ENCODE assay signal across 8 cellular contexts in the genomic region with DNA sequence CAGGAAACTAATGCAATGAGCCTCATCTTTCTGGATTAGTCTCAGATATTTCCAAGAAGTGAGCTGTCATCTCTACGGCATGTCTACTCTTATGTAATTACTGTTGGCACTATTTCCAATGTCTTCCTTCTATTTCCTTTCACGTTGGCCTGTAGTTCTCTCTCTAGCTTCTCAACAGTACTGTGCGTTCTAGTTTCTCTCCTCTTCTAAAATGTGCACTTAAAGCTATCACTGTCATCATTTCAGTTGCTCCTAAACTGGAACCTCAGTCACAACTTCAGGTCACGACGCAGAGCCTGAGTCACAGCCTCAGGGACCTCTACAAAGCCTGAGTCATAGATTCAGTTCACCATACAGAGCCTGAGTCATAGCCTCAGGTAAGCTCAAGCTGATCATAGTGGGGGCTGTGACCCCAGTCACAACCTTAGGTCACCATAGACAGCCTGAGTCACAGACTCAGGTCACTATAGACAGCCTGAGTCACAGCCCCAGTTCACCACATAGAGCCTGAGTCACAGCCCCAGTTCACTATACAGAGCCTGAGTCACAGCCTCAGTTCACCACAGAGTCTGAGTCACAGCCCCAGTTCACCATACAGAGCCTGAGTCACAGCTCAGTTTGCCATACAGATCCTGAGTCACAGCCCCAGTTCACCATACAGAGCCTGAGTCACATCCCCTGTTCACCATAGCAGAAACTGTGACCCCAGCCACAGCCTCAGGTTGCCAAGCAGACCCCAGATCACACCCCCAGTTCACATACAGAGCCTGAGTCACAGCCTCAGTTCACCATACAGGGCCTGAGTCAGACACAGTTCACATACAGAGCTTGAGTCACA. TPM values are rescaled to one million over a fixed set of nuclear protein-coding genes. Genes with fewer than 3 reads are reported as not detected.
DNase-seq lines count a peak whose midpoint lies in the region; ATAC-seq, FAIRE-seq and TF ChIP-seq lines count a peak whose summit lies in the region.

No MANE protein-coding gene starts in this region.

- intact Hi-C loops in HepG2 (cut with micrococcal nuclease; ENCODE audit: unreplicated experiment), result no loop called here

- peak overlapping the region; percentile 27 for H3K4me3 Mint-ChIP-seq in activated naive CD8-positive, alpha-beta T cell treated with anti-CD3 and anti-CD28 coated beads, Interleukin-2, amount 50 U/mL, for 24 hours
- H3K4me3 Mint-ChIP-seq in stimulated activated naive CD8-positive, alpha-beta T cell treated with anti-CD3 and anti-CD28 coated beads, Interleukin-15, amount 100 ng/mL, for 72 hours, result no peak overlapping the region

- H3K27me3 ChIP-seq in HepG2 (ENCODE audit: control insufficient read depth in 1 of 2, insufficient read depth in 2 of 2, low read length in 2 of 2), result peaks cover 7 to 48% of the 10 kb centered on the region in 2 experiments; a peak in 4 of 5 replicates

- H3K36me3 ChIP-seq in HepG2 (replicated peaks in 1 of 2; ENCODE audit: control insufficient read depth in 1 of 2, insufficient read depth in 2 of 2, low read length in 2 of 2), result no peaks in the 10 kb centered on the region

- POLR2A ChIA-PET in HepG2 (lab: Yijun Ruan, JAX), result no interaction called here

- TF ChIP-seq EP300 in HepG2 (IDR thresholded peaks at IDR 0.05; ENCODE audit: low read depth in 2 of 2, low read length in 2 of 2) (no peak), HepG2 (CRISPR knock-in tag; IDR thresholded peaks at IDR 0.05; ENCODE audit: borderline replicate concordance) (no peak)

- BruUV-seq in HepG2 (replicated peaks; lab: Mats Ljungman, UMichigan), result no TSS peak

- H3K4me1 Mint-ChIP-seq in activated naive CD8-positive, alpha-beta T cell treated with anti-CD3 and anti-CD28 coated beads, Interleukin-2, amount 50 U/mL, for 24 hours, result peaks cover 16% of the 10 kb centered on the region
- peaks cover 33% of the 10 kb centered on the region for H3K4me1 Mint-ChIP-seq in stimulated activated naive CD8-positive, alpha-beta T cell treated with anti-CD3 and anti-CD28 coated beads, Interleukin-15, amount 100 ng/mL, for 72 hours

- H3K36me3 Mint-ChIP-seq in activated naive CD8-positive, alpha-beta T cell treated with anti-CD3 and anti-CD28 coated beads, Interleukin-2, amount 50 U/mL, for 24 hours (ENCODE audit: low read depth), result peaks cover 8% of the 10 kb centered on the region

- peak; percentile 75 for DNase-seq in stimulated activated naive CD4-positive, alpha-beta T cell treated with Interleukin-2 at 50 U/mL for 16 hours (lab: John Stamatoyannopoulos, UW)
- no peak for DNase-seq in stimulated activated naive CD4-positive, alpha-beta T cell (lab: John Stamatoyannopoulos, UW)
- peak; percentile 40 for DNase-seq in activated naive CD8-positive, alpha-beta T cell treated with anti-CD3 and anti-CD28 coated beads, Interleukin-2, amount 50 U/mL, for 24 hours
- peak; percentile 27 for DNase-seq in HepG2 (ENCODE audit: low spot score)
- DNase-seq in stimulated activated naive CD8-positive, alpha-beta T cell treated with anti-CD3 and anti-CD28 coated beads, Interleukin-15, amount 100 ng/mL, for 72 hours, result peak; percentile 55 to 74

- no peaks in the 10 kb centered on the region for H4K20me1 ChIP-seq in HepG2 (ENCODE audit: insufficient read depth, low read length)

- no peak for TF ChIP-seq POLR2A in HepG2 (IDR thresholded peaks at IDR 0.05; ENCODE audit: insufficient read depth in 1 of 2, low read depth in 2 of 2, low read length in 2 of 2)

- CTCF ChIA-PET in HepG2 (lab: Yijun Ruan, JAX; ENCODE audit: low intra/inter-chr PET ratio, low total read pairs), result no interaction called here

- no peak for FAIRE-seq in HepG2 (lab: Jason Lieb, UNC)

- in situ Hi-C loops in HepG2 (cut with HindIII; ENCODE audit: extremely low pct_ligation_motif_present, low pct_unique_long_range_greater_than_20kb), result no loop called here

- no peak for TF ChIP-seq RAD21 in HepG2 (CRISPR knock-in tag; IDR thresholded peaks at IDR 0.05)

- ATAC-seq in activated naive CD8-positive, alpha-beta T cell treated with anti-CD3 and anti-CD28 coated beads, Interleukin-2, amount 50 U/mL, for 24 hours, result peak; percentile 92
- ATAC-seq in HepG2, result peak; percentile 30; the same call in 1 of the 3 replicates
- ATAC-seq in stimulated activated naive CD8-positive, alpha-beta T cell treated with anti-CD3 and anti-CD28 coated beads, Interleukin-15, amount 100 ng/mL, for 72 hours, result peak; percentile 94
- no peak for ATAC-seq in HG03196 (IDR thresholded peaks at IDR 0.05; ENCODE audit: unreplicated experiment)
- ATAC-seq in GM19395 (IDR thresholded peaks at IDR 0.05; ENCODE audit: unreplicated experiment), result no peak
- ATAC-seq in GM18502 (IDR thresholded peaks at IDR 0.05; ENCODE audit: poor library complexity, unreplicated experiment), result no peak

- peak overlapping the region; percentile 87 for H3K27ac Mint-ChIP-seq in activated naive CD8-positive, alpha-beta T cell treated with anti-CD3 and anti-CD28 coated beads, Interleukin-2, amount 50 U/mL, for 24 hours
- H3K27ac Mint-ChIP-seq in stimulated activated naive CD8-positive, alpha-beta T cell treated with anti-CD3 and anti-CD28 coated beads, Interleukin-15, amount 100 ng/mL, for 72 hours, result peak overlapping the region in 1 of 2 donors; percentile 16

- H3K9me3 Mint-ChIP-seq in activated naive CD8-positive, alpha-beta T cell treated with anti-CD3 and anti-CD28 coated beads, Interleukin-2, amount 50 U/mL, for 24 hours, result peaks cover 20% of the 10 kb centered on the region
- peaks cover 16 to 18% of the 10 kb centered on the region in 2 donors for H3K9me3 Mint-ChIP-seq in stimulated activated naive CD8-positive, alpha-beta T cell treated with anti-CD3 and anti-CD28 coated beads, Interleukin-15, amount 100 ng/mL, for 72 hours

- no peak overlapping the region for H3K4me2 ChIP-seq in HepG2 (ENCODE audit: low read depth, low read length)

- no peak for TF ChIP-seq CTCF in HepG2 (CRISPR knock-in tag; IDR thresholded peaks at IDR 0.05)

- H3K9me3 ChIP-seq in HepG2 (ENCODE audit: low read length), result no peaks in the 10 kb centered on the region

- no peak overlapping the region for H3K27ac ChIP-seq in HepG2 (ENCODE audit: extremely low read length, insufficient read depth, low read length)

- 4% methylated on average over 5 of the region's 5 CpGs for WGBS in HepG2 (ENCODE audit: low lambda C conversion rate)

- H3K4me3 ChIP-seq in HepG2 (replicated peaks in 1 of 3; ENCODE audit: insufficient read depth in 1 of 3, low read depth in 2 of 3, low read length in 3 of 3), result no peak overlapping the region

- no peaks in the 10 kb centered on the region for H3K27me3 Mint-ChIP-seq in activated naive CD8-positive, alpha-beta T cell treated with anti-CD3 and anti-CD28 coated beads, Interleukin-2, amount 50 U/mL, for 24 hours
- no peaks in the 10 kb centered on the region for H3K27me3 Mint-ChIP-seq in stimulated activated naive CD8-positive, alpha-beta T cell treated with anti-CD3 and anti-CD28 coated beads, Interleukin-15, amount 100 ng/mL, for 72 hours

- no peaks in the 10 kb centered on the region for H3K79me2 ChIP-seq in HepG2 (ENCODE audit: insufficient read depth, low read length)

- H3K9ac ChIP-seq in HepG2 (ENCODE audit: insufficient read depth, low read depth, low read length), result no peak overlapping the region

- H3K4me1 ChIP-seq in HepG2 (ENCODE audit: insufficient read depth, low read length), result no peaks in the 10 kb centered on the region

- no peak overlapping the region for H2AFZ ChIP-seq in HepG2 (ENCODE audit: low read length)

TF ChIP-seq in HepG2, 621 proteins besides CTCF, POLR2A, EP300 and RAD21 (continues in another document):
- TF ChIP-seq ZFP37 (CRISPR knock-in tag; IDR thresholded peaks at IDR 0.05; ENCODE audit: borderline replicate concordance), result no peak
- peak in 1 of 2 experiments; percentile 36; a peak in 2 of 4 replicates for TF ChIP-seq NR2F1 (CRISPR knock-in tag; IDR thresholded peaks at IDR 0.05)
- TF ChIP-seq CREB1 (IDR thresholded peaks at IDR 0.05), result peak; percentile 24; the same call in 1 of the 2 replicates
- TF ChIP-seq CREB1 (CRISPR knock-in tag; IDR thresholded peaks at IDR 0.05), result no peak
- 0 out of 4 replicates have a peak, but pooled peaks of 1 of the 2 experiments have one; percentile 14 for TF ChIP-seq MAFK (conservative IDR thresholded peaks at IDR 0.05 in 1 of 2, IDR thresholded peaks at IDR 0.05 in 1 of 2; ENCODE audit: low read length in 2 of 2)
- TF ChIP-seq KLF13 (CRISPR knock-in tag; IDR thresholded peaks at IDR 0.05), result no peak
- TF ChIP-seq HMGA1 (CRISPR knock-in tag; conservative IDR thresholded peaks at IDR 0.05), result no peak

RNA-seq across cellular contexts. Expression of gene WNT9A, which starts 13.0 kb away (rescaled TPM):
- total RNA-seq in HepG2 (2016; rRNA removed; fragmentation: Illumina TruSeq; extraction: Trizol), result 0.04 TPM in 2 replicates
- not detected in 2 replicates for total RNA-seq in HepG2 (2016; cell fraction: cytosol; rRNA removed; fragmentation: Illumina TruSeq; extraction: Trizol; ENCODE audit: low read depth)
- total RNA-seq in HepG2 (2016; cell fraction: insoluble cytoplasmic fraction; rRNA removed; fragmentation: Illumina TruSeq; extraction: Trizol), result 0.04 TPM in 1 of 2 replicates, not detected in the other
- not detected in 2 replicates for total RNA-seq in HepG2 (2016; cell fraction: membrane; rRNA removed; fragmentation: Illumina TruSeq; extraction: Trizol)
- not detected in 2 replicates for total RNA-seq in HepG2 (2016; cell fraction: nucleus; rRNA removed; fragmentation: Illumina TruSeq; extraction: Trizol)
- polyA plus RNA-seq in HepG2 (2011; rRNA removed), result not detected in 2 replicates
- 0.04 TPM in 1 of 2 replicates, not detected in the other for polyA plus RNA-seq in HepG2 (2011; cell fraction: cytosol; rRNA removed)
- 0.06 and 0.07 TPM in 2 replicates for polyA plus RNA-seq in HepG2 (2011; cell fraction: nucleus; rRNA removed)
- 0.04 TPM in 1 of 2 replicates, not detected in the other for polyA plus RNA-seq in HepG2 (2012)
- not detected in 2 replicates for polyA plus RNA-seq in HepG2 (2016; cell fraction: cytosol; fragmentation: Illumina TruSeq; extraction: Trizol; ENCODE audit: low read depth)
- polyA plus RNA-seq in HepG2 (2016; cell fraction: insoluble cytoplasmic fraction; fragmentation: Illumina TruSeq; extraction: Trizol; ENCODE audit: low read depth), result not detected in 2 replicates
- not detected in 2 replicates for polyA plus RNA-seq in HepG2 (2016; cell fraction: membrane; fragmentation: Illumina TruSeq; extraction: Trizol; ENCODE audit: low read depth)
- polyA plus RNA-seq in HepG2 (2016; cell fraction: nucleus; fragmentation: Illumina TruSeq; extraction: Trizol; ENCODE audit: insufficient read depth, low read depth), result not detected in 2 replicates
- 0.04 and 2.6 TPM in 2 replicates for polyA minus RNA-seq in HepG2 (2011; rRNA and poly(A)+ RNA removed; ENCODE audit: low replicate concordance)
- polyA minus RNA-seq in HepG2 (2011; cell fraction: cytosol; rRNA and poly(A)+ RNA removed), result not detected in 2 replicates
- not detected in 2 replicates for polyA minus RNA-seq in HepG2 (2011; cell fraction: nucleus; rRNA and poly(A)+ RNA removed)

Comparison
In these comparisons a context has a peak if more than half of its experiments do, and no peak if none do; other contexts are left out.
1. DNase-seq: peak in stimulated activated naive CD4-positive, alpha-beta T cell treated with Interleukin-2 at 50 U/mL for 16 hours (single experiment), activated naive CD8-positive, alpha-beta T cell treated with anti-CD3 and anti-CD28 coated beads, Interleukin-2, amount 50 U/mL, for 24 hours (single experiment), HepG2 (single experiment) and stimulated activated naive CD8-positive, alpha-beta T cell treated with anti-CD3 and anti-CD28 coated beads, Interleukin-15, amount 100 ng/mL, for 72 hours (2 of 2); none in stimulated activated naive CD4-positive, alpha-beta T cell (0 of 6).
2. ATAC-seq: peak in activated naive CD8-positive, alpha-beta T cell treated with anti-CD3 and anti-CD28 coated beads, Interleukin-2, amount 50 U/mL, for 24 hours (single experiment), HepG2 (single experiment) and stimulated activated naive CD8-positive, alpha-beta T cell treated with anti-CD3 and anti-CD28 coated beads, Interleukin-15, amount 100 ng/mL, for 72 hours (single experiment); none in HG03196 (single experiment), GM19395 (single experiment) and GM18502 (single experiment).